In the genomic region with DNA sequence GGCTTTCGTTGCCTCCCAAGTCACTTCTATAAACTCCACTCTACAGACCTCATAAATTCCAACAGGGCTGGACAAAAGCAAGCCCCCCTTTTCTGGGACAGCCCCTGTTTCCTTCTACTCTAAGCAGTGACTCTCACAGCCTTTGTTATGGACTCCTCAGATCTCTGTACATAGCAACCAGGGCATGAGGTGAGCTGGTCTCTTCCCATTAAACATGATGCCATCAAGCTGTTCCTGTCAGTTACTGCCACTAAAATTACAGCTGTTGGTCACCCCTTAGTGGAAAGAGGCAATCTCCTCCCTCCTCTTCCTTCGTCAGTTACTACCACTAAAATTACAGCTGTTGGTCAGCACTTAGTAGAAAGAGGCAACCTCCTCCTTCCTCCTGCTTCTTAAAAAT, we compare ENCODE assay signal across 1 cellular context.
TF ChIP-seq lines count a peak whose summit lies in the region.

No MANE protein-coding gene starts in this region.

TF ChIP-seq in IMR-90, 13 proteins besides CTCF, POLR2A, EP300 and RAD21:
- TF ChIP-seq FOS (IDR thresholded peaks at IDR 0.05; ENCODE audit: low read depth, low read length) (no peak), CHD1 (IDR thresholded peaks at IDR 0.05; ENCODE audit: low read depth, low read length) (no peak), CEBPB (IDR thresholded peaks at IDR 0.05; ENCODE audit: low read depth, low read length) (no peak), MAFK (IDR thresholded peaks at IDR 0.05; ENCODE audit: low read depth, low read length) (no peak), RCOR1 (IDR thresholded peaks at IDR 0.05; ENCODE audit: insufficient replicate concordance, low read length) (no peak), MXI1 (IDR thresholded peaks at IDR 0.05; ENCODE audit: borderline replicate concordance, low read depth, low read length) (no peak), NFE2L2 (IDR thresholded peaks at IDR 0.05; ENCODE audit: low read depth, low read length) (no peak), BHLHE40 (IDR thresholded peaks at IDR 0.05; ENCODE audit: low read depth, low read length) (no peak)
- TF ChIP-seq, protein P1, sequence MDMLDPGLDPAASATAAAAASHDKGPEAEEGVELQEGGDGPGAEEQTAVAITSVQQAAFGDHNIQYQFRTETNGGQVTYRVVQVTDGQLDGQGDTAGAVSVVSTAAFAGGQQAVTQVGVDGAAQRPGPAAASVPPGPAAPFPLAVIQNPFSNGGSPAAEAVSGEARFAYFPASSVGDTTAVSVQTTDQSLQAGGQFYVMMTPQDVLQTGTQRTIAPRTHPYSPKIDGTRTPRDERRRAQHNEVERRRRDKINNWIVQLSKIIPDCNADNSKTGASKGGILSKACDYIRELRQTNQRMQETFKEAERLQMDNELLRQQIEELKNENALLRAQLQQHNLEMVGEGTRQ (IDR thresholded peaks at IDR 0.05; ENCODE audit: low read depth, low read length), result no peak
- TF ChIP-seq, protein P2, sequence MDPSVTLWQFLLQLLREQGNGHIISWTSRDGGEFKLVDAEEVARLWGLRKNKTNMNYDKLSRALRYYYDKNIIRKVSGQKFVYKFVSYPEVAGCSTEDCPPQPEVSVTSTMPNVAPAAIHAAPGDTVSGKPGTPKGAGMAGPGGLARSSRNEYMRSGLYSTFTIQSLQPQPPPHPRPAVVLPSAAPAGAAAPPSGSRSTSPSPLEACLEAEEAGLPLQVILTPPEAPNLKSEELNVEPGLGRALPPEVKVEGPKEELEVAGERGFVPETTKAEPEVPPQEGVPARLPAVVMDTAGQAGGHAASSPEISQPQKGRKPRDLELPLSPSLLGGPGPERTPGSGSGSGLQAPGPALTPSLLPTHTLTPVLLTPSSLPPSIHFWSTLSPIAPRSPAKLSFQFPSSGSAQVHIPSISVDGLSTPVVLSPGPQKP (IDR thresholded peaks at IDR 0.05; ENCODE audit: borderline replicate concordance, low read depth, low read length), result no peak
